Comparison of ENCODE assay signal across 19 cellular contexts in genomic region chr1:15370268-15370667, GRCh38.
"Had no signal": no experiment of that assay in that cellular context is flagged by ENCODE, and none has a peak within 500 bp of the region (broad histone marks: within the 10 kb centered on the region; RNA-seq: fewer than 3 reads in every experiment).

No MANE protein-coding gene starts in this region.

- H3K9me3 ChIP-seq: thyroid gland, upper lobe of right lung had no signal

- H3K27me3 Mint-ChIP-seq: activated CD4-positive, alpha-beta memory T cell treated with anti-CD3 and anti-CD28 coated beads for 36 hours; activated naive CD8-positive, alpha-beta T cell treated with anti-CD3 and anti-CD28 coated beads for 36 hours; natural killer cell treated with Interleukin-12 subunit alpha and Interleukin-12 subunit beta and Interleukin-15 and Interleukin-18, amount 100 ng/mL, for 72 hours had no signal

- H3K36me3 Mint-ChIP-seq: activated CD4-positive, alpha-beta memory T cell treated with anti-CD3 and anti-CD28 coated beads for 36 hours; activated naive CD8-positive, alpha-beta T cell treated with anti-CD3 and anti-CD28 coated beads for 36 hours; mesothelial cell of epicardium; natural killer cell treated with Interleukin-12 subunit alpha and Interleukin-12 subunit beta and Interleukin-15 and Interleukin-18, amount 100 ng/mL, for 72 hours had no signal

- H3K27ac ChIP-seq: epithelial cell of prostate, hepatocyte, parathyroid adenoma, thyroid gland, upper lobe of right lung had no signal

- H3K4me3 Mint-ChIP-seq: activated CD4-positive, alpha-beta memory T cell treated with anti-CD3 and anti-CD28 coated beads for 36 hours; activated naive CD8-positive, alpha-beta T cell treated with anti-CD3 and anti-CD28 coated beads for 36 hours; mesothelial cell of epicardium; natural killer cell treated with Interleukin-12 subunit alpha and Interleukin-12 subunit beta and Interleukin-15 and Interleukin-18, amount 100 ng/mL, for 72 hours; T-helper 17 cell had no signal

- H3K4me3 ChIP-seq: hepatocyte, thyroid gland, upper lobe of right lung had no signal

- DNase-seq: activated CD4-positive, alpha-beta memory T cell treated with anti-CD3 and anti-CD28 coated beads for 36 hours; activated CD4-positive, alpha-beta T cell treated with anti-CD3 and anti-CD28 coated beads for 48 hours; activated naive CD4-positive, alpha-beta T cell treated with Interleukin-2 at 50 U/mL for 16 hours; activated naive CD8-positive, alpha-beta T cell treated with anti-CD3 and anti-CD28 coated beads for 36 hours; activated T-cell treated with anti-CD3 and anti-CD28 coated beads, Interleukin-2, amount 50 U/mL, for 48 hours; amniotic stem cell; immature natural killer cell; mammary epithelial cell; stimulated activated CD4-positive, alpha-beta T cell treated with anti-CD3 and anti-CD28 coated beads, Interleukin-4, amount 100 ng/mL, for 1 hour; stimulated activated naive CD4-positive, alpha-beta T cell treated with Interleukin-2 at 50 U/mL for 16 hours; SW 1271; T-helper 17 cell; upper lobe of right lung had no signal

- H3K27me3 ChIP-seq: hepatocyte, thyroid gland, upper lobe of right lung had no signal

- H3K27ac Mint-ChIP-seq: activated CD4-positive, alpha-beta memory T cell treated with anti-CD3 and anti-CD28 coated beads for 36 hours; activated naive CD8-positive, alpha-beta T cell treated with anti-CD3 and anti-CD28 coated beads for 36 hours; mesothelial cell of epicardium; T-helper 17 cell had no signal

- H3K36me3 ChIP-seq: thyroid gland, upper lobe of right lung had no signal

- H3K9me3 Mint-ChIP-seq: activated CD4-positive, alpha-beta memory T cell treated with anti-CD3 and anti-CD28 coated beads for 36 hours; activated naive CD8-positive, alpha-beta T cell treated with anti-CD3 and anti-CD28 coated beads for 36 hours; immature natural killer cell; mesothelial cell of epicardium; natural killer cell treated with Interleukin-12 subunit alpha and Interleukin-12 subunit beta and Interleukin-15 and Interleukin-18, amount 100 ng/mL, for 72 hours had no signal

- ATAC-seq: natural killer cell treated with Interleukin-12 subunit alpha and Interleukin-12 subunit beta and Interleukin-15 and Interleukin-18, amount 100 ng/mL, for 72 hours; T-helper 17 cell had no signal

- H3K4me1 Mint-ChIP-seq: activated naive CD8-positive, alpha-beta T cell treated with anti-CD3 and anti-CD28 coated beads for 36 hours had no signal
